5 cellular contexts compared by ENCODE assay signal in the genomic region with DNA sequence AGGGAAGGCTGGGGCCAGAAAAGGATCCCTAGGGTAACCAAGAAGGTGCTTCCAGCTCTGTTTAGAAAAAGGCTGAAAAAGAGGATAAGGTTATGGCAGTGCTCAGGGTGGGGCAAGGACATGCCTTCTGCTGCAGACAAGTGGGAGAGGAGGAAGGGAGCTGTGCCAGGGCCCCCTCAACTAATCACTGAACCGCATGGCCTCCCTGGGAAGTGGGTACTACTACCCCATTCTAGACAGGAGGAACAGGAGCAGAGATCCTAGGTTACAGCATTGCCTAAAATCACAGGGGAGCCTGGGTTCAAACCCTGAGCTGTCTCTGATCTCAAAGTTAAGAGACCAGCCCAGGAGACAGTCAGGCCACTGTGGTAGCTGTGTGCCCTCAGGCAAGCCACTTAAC.
"Had no signal": no experiment of that assay in that cellular context is flagged by ENCODE, and none has a peak within 500 bp of the region (broad histone marks: within the 10 kb centered on the region; RNA-seq: fewer than 3 reads in every experiment).

No MANE protein-coding gene starts in this region.

- H3K4me3 ChIP-seq: GM23338, K562 had no signal

- H3K4me2 ChIP-seq: GM23338 had no signal

- DNase-seq: H9, HCEC 1CT, IMR-90 had no signal

- ATAC-seq: GM23338, K562 had no signal

- H2AFZ ChIP-seq: GM23338 had no signal
